Comparison of ENCODE assay signal across 8 cellular contexts in the genomic region with DNA sequence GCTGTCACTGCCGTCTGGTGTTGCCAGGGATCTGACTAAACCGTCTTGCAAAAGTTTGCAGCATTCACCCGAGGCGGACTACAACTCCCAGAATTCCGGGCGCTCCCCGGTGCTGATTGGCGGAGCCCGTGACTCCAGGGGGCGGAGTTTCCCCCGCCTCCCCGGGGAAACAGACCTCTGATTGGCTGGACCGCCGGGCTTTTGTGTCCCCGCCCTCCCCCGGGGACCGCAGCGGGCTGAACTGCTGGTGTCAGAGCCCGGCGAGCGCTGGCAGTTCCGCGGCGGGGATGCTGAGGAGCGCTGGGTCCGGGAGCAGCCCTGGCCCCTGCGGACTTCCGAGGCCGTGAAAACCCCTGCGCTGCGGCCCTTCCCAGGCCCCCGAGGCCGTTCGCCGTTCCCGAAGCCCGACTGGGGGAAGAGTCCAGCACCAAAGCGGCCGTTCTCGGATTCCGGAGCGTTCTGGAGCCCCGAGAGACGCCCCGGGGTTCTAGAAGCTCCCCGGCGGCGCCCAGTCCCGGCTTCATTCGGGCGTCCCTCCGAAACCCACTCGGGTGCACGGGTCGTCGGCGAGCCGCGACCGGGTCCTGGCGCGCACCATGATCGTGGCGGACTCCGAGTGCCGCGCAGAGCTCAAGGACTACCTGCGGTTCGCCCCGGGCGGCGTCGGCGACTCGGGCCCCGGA. TPM values are rescaled to one million over a fixed set of nuclear protein-coding genes. Genes with fewer than 3 reads are reported as not detected.
DNase-seq lines count a peak whose midpoint lies in the region; ATAC-seq and TF ChIP-seq lines count a peak whose summit lies in the region.

A gene with protein sequence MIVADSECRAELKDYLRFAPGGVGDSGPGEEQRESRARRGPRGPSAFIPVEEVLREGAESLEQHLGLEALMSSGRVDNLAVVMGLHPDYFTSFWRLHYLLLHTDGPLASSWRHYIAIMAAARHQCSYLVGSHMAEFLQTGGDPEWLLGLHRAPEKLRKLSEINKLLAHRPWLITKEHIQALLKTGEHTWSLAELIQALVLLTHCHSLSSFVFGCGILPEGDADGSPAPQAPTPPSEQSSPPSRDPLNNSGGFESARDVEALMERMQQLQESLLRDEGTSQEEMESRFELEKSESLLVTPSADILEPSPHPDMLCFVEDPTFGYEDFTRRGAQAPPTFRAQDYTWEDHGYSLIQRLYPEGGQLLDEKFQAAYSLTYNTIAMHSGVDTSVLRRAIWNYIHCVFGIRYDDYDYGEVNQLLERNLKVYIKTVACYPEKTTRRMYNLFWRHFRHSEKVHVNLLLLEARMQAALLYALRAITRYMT (plus strand): TSS at position 267 of the 683 bp plus-strand sequence. CDS start 330 bp downstream, at position 597.

- no peak for TF ChIP-seq CTCF in GM12865 (IDR thresholded peaks at IDR 0.05; ENCODE audit: insufficient read depth, low read depth, low read length, missing control alignments)
- no peak for TF ChIP-seq CTCF in parathyroid adenoma (IDR thresholded peaks at IDR 0.05)
- TF ChIP-seq CTCF in tibial nerve (IDR thresholded peaks at IDR 0.05), result peak in 2 of 5 experiments; percentile 11 to 42

- H3K27me3 ChIP-seq in adipocyte (replicated peaks; ENCODE audit: control insufficient read depth, insufficient read depth, low read length) (no peaks in the 10 kb centered on the region), parathyroid adenoma (ENCODE audit: control insufficient read depth, insufficient read depth, low read length) (no peaks in the 10 kb centered on the region), tibial nerve (no peaks in the 10 kb centered on the region)

- H2AFZ ChIP-seq in parathyroid adenoma, result peak within 1 kb of the TSS; percentile 73

- H3K4me3 ChIP-seq in GM12865 (ENCODE audit: low read depth, low read length) (peak within 1 kb of the TSS; percentile 98), adipocyte (ENCODE audit: low read length) (peak within 1 kb of the TSS; percentile 91), parathyroid adenoma (ENCODE audit: low read depth, low read length) (peak within 1 kb of the TSS; percentile 95), tibial nerve (peak within 1 kb of the TSS; percentile 68 to 100 (median 94))

- peak within 1 kb of the TSS; percentile 78 for H3K27ac ChIP-seq in parathyroid adenoma
- H3K27ac ChIP-seq in tibial nerve, result peak within 1 kb of the TSS; percentile 74 to 92 (median 90)

- H3K4me1 ChIP-seq in adipocyte (ENCODE audit: control insufficient read depth, insufficient read depth, low read length) (peaks cover 38% of the 10 kb centered on the region), parathyroid adenoma (no peaks in the 10 kb centered on the region), tibial nerve (peaks cover 0 to 28% (median 16%) of the 10 kb centered on the region in 4 donors)

- peak within 1 kb of the TSS; percentile 86 for H3K4me2 ChIP-seq in parathyroid adenoma (ENCODE audit: low read length)

- peak; percentile 97 for ATAC-seq in HG02763 (IDR thresholded peaks at IDR 0.05; ENCODE audit: unreplicated experiment)
- ATAC-seq in Right ventricle myocardium superior (ENCODE audit: poor library complexity), result peak; percentile 99

- 0% methylated on average over 18 to 68 of the region's 76 CpGs for WGBS in tibial nerve, 2 donors

- peak; percentile 68 to 98 for TF ChIP-seq EP300 in tibial nerve (IDR thresholded peaks at IDR 0.05)

- peaks cover 13% of the 10 kb centered on the region for H3K79me2 ChIP-seq in parathyroid adenoma

- H3K36me3 ChIP-seq in adipocyte (ENCODE audit: control insufficient read depth, insufficient read depth, low read length, severe bottlenecking), result no peaks in the 10 kb centered on the region
- H3K36me3 ChIP-seq in parathyroid adenoma (ENCODE audit: control insufficient read depth, insufficient read depth, low read length), result no peaks in the 10 kb centered on the region
- no peaks in the 10 kb centered on the region for H3K36me3 ChIP-seq in tibial nerve

- H3K9ac ChIP-seq in adipocyte (ENCODE audit: low read length), result peak within 1 kb of the TSS; percentile 99
- peak within 1 kb of the TSS; percentile 76 for H3K9ac ChIP-seq in parathyroid adenoma

- no peaks in the 10 kb centered on the region for H3K9me3 ChIP-seq in adipocyte (ENCODE audit: control insufficient read depth, low read length)
- no peaks in the 10 kb centered on the region for H3K9me3 ChIP-seq in parathyroid adenoma (ENCODE audit: control insufficient read depth, low read length)
- H3K9me3 ChIP-seq in tibial nerve, result no peaks in the 10 kb centered on the region

- DNase-seq in GM12865 (ENCODE audit: low read depth) (peak; percentile 98), NCI-H1417 treated with DMSO at 0.1 percent for 48 hours (lab: John Stamatoyannopoulos, UW) (peak; percentile 70), SW480 (ENCODE audit: low spot score) (peak; percentile 97), adipocyte (ENCODE audit: low read depth) (peak; percentile 100), Right ventricle myocardium superior (peak; percentile 100), tibial nerve (ENCODE audit: low spot score in 2 of 2) (peak; percentile 99 to 100)

- peak; percentile 93 to 99 for TF ChIP-seq POLR2A in tibial nerve (IDR thresholded peaks at IDR 0.05)

- intact Hi-C loops in Right ventricle myocardium superior (cut with DNase I), result no loop called here

RNA-seq across cellular contexts. Expression of the gene that starts here (rescaled TPM):
- total RNA-seq in Right ventricle myocardium superior (2.6 TPM), tibial nerve (10 to 100 TPM in 1 of 4 donors, 1 to 10 TPM in 3; 6.9 to 16.2 (median 8.9) TPM)

Comparison
In these comparisons a context has a peak if more than half of its experiments do, and no peak if none do; other contexts are left out.
1. Peak in every context shown above with its lines: DNase-seq, ATAC-seq, H3K4me3 ChIP-seq and H3K27ac ChIP-seq.